Comparison of ENCODE assay signal across 19 cellular contexts in the genomic region with DNA sequence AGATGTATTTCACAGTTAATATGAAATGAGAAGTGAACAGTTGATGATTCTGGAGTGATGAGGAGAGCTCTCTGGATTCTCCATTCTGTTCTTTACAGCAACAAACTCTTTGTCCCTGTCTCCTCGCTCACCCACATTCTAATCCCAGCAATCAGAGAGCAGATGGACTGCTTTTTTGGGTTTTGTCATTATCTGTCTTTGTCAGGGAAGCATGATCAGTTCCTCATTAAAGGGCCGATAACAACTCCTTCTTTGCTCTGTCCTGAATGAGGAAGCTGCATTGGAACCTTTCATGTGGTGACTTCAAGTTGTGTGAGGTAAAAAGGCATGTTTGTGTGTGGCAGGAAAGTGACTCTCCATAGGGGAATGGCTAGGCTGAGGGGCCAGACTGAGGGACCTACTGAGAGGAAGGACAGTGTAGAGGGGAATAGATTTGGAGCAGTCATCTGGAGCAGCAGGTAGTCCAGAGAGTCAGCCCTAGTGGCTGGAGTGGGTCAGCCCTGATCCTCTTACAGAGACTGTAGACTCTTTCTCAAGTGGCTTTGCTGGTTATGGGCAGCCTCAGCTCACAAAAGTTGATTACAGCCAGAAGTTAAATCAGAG. TPM values are rescaled to one million over a fixed set of nuclear protein-coding genes. Genes with fewer than 3 reads are reported as not detected.
DNase-seq lines count a peak whose midpoint lies in the region; ATAC-seq and TF ChIP-seq lines count a peak whose summit lies in the region.
"Had no signal": no experiment of that assay in that cellular context is flagged by ENCODE, and none has a peak within 500 bp of the region (broad histone marks: within the 10 kb centered on the region; RNA-seq: fewer than 3 reads in every experiment).

No MANE protein-coding gene starts in this region.

- H3K4me2 ChIP-seq in OCI-LY3 (ENCODE audit: low read length): no peak overlapping the region

- H3K4me1 Mint-ChIP-seq in nephron progenitor cell (peaks cover 28% of the 10 kb centered on the region), natural killer cell (no peaks in the 10 kb centered on the region)
- H3K4me1 Mint-ChIP-seq: CD4-positive, alpha-beta memory T cell had no signal

- no peaks in the 10 kb centered on the region for H4K20me1 ChIP-seq in OCI-LY3 (ENCODE audit: insufficient read depth, low read length)

- in situ Hi-C loops in KBM-7 (cut with MboI; ENCODE audit: low pct_unique_long_range_greater_than_20kb, low sequenced_read_pairs): no loop called here

- H3K36me3 ChIP-seq in OCI-LY3 (replicated peaks; ENCODE audit: low read depth, low read length) (no peaks in the 10 kb centered on the region), WERI-Rb-1 (no peaks in the 10 kb centered on the region)
- H3K36me3 ChIP-seq: MG63 had no signal

- H3K4me3 ChIP-seq in OCI-LY3 (ENCODE audit: low read length): no peak overlapping the region
- no peak overlapping the region; the same call in 1 of the 2 replicates for H3K4me3 ChIP-seq in WERI-Rb-1 (ENCODE audit: low read depth, low read length)
- H3K4me3 ChIP-seq: MG63 had no signal

- H3K27me3 Mint-ChIP-seq in nephron progenitor cell (ENCODE audit: low read depth, poor library complexity) (no peaks in the 10 kb centered on the region), natural killer cell (ENCODE audit: low read depth in 2 of 2) (no peaks in the 10 kb centered on the region)
- H3K27me3 Mint-ChIP-seq: CD4-positive, alpha-beta memory T cell had no signal

- H3K27ac ChIP-seq in OCI-LY3 (ENCODE audit: low read length) (no peak overlapping the region), WERI-Rb-1 (peak overlapping the region; percentile 7; the same call in 1 of the 2 replicates)

- intact Hi-C loops in natural killer cell (cut with micrococcal nuclease) (no loop called here), posterior cingulate gyrus (cut with DNase I) (no loop called here)

- H3K9me3 Mint-ChIP-seq in nephron progenitor cell (no peaks in the 10 kb centered on the region), natural killer cell (peaks cover 3 to 5% of the 10 kb centered on the region in 2 donors)

- H3K4me3 Mint-ChIP-seq in nephron progenitor cell: no peak overlapping the region
- no peak overlapping the region for H3K4me3 Mint-ChIP-seq in natural killer cell
- H3K4me3 Mint-ChIP-seq: CD4-positive, alpha-beta memory T cell had no signal

- peaks cover 7% of the 10 kb centered on the region for H3K27me3 ChIP-seq in OCI-LY3 (ENCODE audit: low read depth, low read length)
- H3K27me3 ChIP-seq in WERI-Rb-1 (ENCODE audit: insufficient read depth, low read depth, severe bottlenecking): no peaks in the 10 kb centered on the region

- H3K4me1 ChIP-seq in OCI-LY3 (ENCODE audit: low read length): no peaks in the 10 kb centered on the region

- ATAC-seq in natural killer cell: no peak
- ATAC-seq in HG02623 (IDR thresholded peaks at IDR 0.05; ENCODE audit: unreplicated experiment): no peak

- no peaks in the 10 kb centered on the region for H3K79me2 ChIP-seq in OCI-LY3 (ENCODE audit: low read length)

- DNase-seq in KBM-7 (peak; percentile 7), WERI-Rb-1 (peak; percentile 76), nephron progenitor cell (no peak), natural killer cell (no peak), posterior cingulate gyrus (no peak)
- DNase-seq: ACHN; Calu3; CD4-positive, alpha-beta memory T cell; MG63; NCI-H1092 treated with DMSO at 0.1 percent for 48 hours; NCI-H1694 treated with DMSO at 0.1 percent for 48 hours; NCI-H2107; NCI-H345; NCI-H69; SIG-M5 had no signal

- H3K27ac Mint-ChIP-seq in nephron progenitor cell (peak overlapping the region; percentile 17), natural killer cell (no peak overlapping the region)
- H3K27ac Mint-ChIP-seq: CD4-positive, alpha-beta memory T cell had no signal

- peak overlapping the region; percentile 44; the same call in 1 of the 2 replicates for H2AFZ ChIP-seq in OCI-LY3 (ENCODE audit: low read depth, low read length)

- no peak for TF ChIP-seq CTCF in OCI-LY3 (IDR thresholded peaks at IDR 0.05; ENCODE audit: low read depth, low read length)
- TF ChIP-seq CTCF in WERI-Rb-1 (IDR thresholded peaks at IDR 0.05; ENCODE audit: low read depth, low read length): peak; percentile 68
- TF ChIP-seq CTCF in nephron progenitor cell (IDR thresholded peaks at IDR 0.05): no peak
- TF ChIP-seq CTCF in natural killer cell (IDR thresholded peaks at IDR 0.05): no peak

- no peaks in the 10 kb centered on the region for H3K9me3 ChIP-seq in OCI-LY3 (ENCODE audit: insufficient read depth, low read length)
- no peaks in the 10 kb centered on the region for H3K9me3 ChIP-seq in WERI-Rb-1 (ENCODE audit: severe bottlenecking)
- H3K9me3 ChIP-seq: MG63 had no signal

- H3K36me3 Mint-ChIP-seq in nephron progenitor cell (ENCODE audit: low read depth) (no peaks in the 10 kb centered on the region), natural killer cell (no peaks in the 10 kb centered on the region)
- H3K36me3 Mint-ChIP-seq: CD4-positive, alpha-beta memory T cell had no signal

- no peak overlapping the region for H3K9ac ChIP-seq in OCI-LY3 (ENCODE audit: low read length)

RNA-seq across cellular contexts. Expression of gene LRRTM1, which starts 23.6 kb away (rescaled TPM):
- not detected for total RNA-seq in natural killer cell
- total RNA-seq: Calu3; CD4-positive, alpha-beta memory T cell; OCI-LY7; RPMI7951 had no signal

Comparison
In these comparisons a context has a peak if more than half of its experiments do, and no peak if none do; other contexts are left out.
1. DNase-seq: peak in KBM-7 (single experiment) and WERI-Rb-1 (single experiment); none in nephron progenitor cell (single experiment), natural killer cell (single experiment) and posterior cingulate gyrus (0 of 10).